Comparison of ENCODE assay signal across 1 cellular context in the genomic region with DNA sequence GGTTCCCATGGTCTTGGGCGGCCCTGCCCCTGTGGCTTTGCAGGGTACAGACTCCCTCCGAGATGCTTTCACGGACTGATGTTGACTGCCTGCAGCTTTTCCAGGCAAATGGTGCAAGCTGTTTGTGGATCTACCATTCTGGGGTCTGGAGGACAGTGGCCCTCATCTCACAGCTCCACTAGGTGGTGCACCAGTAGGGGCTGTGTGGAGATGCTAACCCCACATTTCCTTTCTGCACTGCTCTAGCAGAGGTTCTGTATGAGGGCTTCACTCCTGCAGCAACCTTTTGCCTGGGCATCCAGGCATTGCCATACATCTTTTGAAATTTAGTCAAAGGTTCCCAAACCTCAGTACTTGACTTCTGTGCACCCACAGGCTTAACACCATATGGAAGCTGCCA.
TF ChIP-seq lines count a peak whose summit lies in the region.

No MANE protein-coding gene starts in this region.

TF ChIP-seq in GM23338, 12 proteins besides CTCF, POLR2A, EP300 and RAD21 (continued from another document):
- TF ChIP-seq, protein P1, sequence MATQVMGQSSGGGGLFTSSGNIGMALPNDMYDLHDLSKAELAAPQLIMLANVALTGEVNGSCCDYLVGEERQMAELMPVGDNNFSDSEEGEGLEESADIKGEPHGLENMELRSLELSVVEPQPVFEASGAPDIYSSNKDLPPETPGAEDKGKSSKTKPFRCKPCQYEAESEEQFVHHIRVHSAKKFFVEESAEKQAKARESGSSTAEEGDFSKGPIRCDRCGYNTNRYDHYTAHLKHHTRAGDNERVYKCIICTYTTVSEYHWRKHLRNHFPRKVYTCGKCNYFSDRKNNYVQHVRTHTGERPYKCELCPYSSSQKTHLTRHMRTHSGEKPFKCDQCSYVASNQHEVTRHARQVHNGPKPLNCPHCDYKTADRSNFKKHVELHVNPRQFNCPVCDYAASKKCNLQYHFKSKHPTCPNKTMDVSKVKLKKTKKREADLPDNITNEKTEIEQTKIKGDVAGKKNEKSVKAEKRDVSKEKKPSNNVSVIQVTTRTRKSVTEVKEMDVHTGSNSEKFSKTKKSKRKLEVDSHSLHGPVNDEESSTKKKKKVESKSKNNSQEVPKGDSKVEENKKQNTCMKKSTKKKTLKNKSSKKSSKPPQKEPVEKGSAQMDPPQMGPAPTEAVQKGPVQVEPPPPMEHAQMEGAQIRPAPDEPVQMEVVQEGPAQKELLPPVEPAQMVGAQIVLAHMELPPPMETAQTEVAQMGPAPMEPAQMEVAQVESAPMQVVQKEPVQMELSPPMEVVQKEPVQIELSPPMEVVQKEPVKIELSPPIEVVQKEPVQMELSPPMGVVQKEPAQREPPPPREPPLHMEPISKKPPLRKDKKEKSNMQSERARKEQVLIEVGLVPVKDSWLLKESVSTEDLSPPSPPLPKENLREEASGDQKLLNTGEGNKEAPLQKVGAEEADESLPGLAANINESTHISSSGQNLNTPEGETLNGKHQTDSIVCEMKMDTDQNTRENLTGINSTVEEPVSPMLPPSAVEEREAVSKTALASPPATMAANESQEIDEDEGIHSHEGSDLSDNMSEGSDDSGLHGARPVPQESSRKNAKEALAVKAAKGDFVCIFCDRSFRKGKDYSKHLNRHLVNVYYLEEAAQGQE (IDR thresholded peaks at IDR 0.05; ENCODE audit: unreplicated experiment) = no peak
